ENCODE assay signal across 15 cellular contexts in the genomic region with DNA sequence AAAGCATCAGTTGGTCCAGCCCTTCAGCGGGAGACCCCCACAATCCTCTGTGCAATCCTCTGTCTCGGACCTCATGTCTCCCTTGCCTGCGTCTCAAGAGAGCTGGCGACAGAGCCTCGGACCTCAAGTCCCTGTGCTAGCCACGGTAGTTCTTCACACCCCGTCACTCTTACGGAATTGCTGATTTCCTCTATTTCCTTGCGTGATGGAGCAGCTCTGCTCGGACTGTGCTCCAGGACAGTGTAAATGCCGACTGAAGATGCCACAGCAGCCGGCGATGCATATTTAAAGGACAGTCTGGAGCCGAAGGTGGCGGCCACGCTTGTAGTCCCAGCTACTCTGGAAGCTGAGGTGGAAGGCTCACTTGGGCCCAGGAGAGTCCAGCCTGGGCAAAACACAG. TPM values are rescaled to one million over a fixed set of nuclear protein-coding genes. Genes with fewer than 3 reads are reported as not detected.
DNase-seq lines count a peak whose midpoint lies in the region; ATAC-seq and TF ChIP-seq lines count a peak whose summit lies in the region.
"Had no signal": no experiment of that assay in that cellular context is flagged by ENCODE, and none has a peak within 500 bp of the region (broad histone marks: within the 10 kb centered on the region; RNA-seq: fewer than 3 reads in every experiment).

No MANE protein-coding gene starts in this region.

- peaks cover 15% of the 10 kb centered on the region for H3K36me3 Mint-ChIP-seq in stimulated activated naive CD8-positive, alpha-beta T cell treated with anti-CD3 and anti-CD28 coated beads, Interleukin-15, Interleukin-2, amounts not matched to agents 100 ng/mL and 50 ng/mL, for 24 hours (ENCODE audit: low read depth)
- H3K36me3 Mint-ChIP-seq in activated CD4-positive, alpha-beta memory T cell treated with anti-CD3 and anti-CD28 coated beads, Interleukin-2, amount 10 ng/mL, durations not matched to agents 7 days and 5 days (ENCODE audit: low read depth) = no peaks in the 10 kb centered on the region
- no peaks in the 10 kb centered on the region for H3K36me3 Mint-ChIP-seq in memory B cell
- H3K36me3 Mint-ChIP-seq in activated CD8-positive, alpha-beta T cell treated with anti-CD3 and anti-CD28 coated beads, Interleukin-2, amount 10 ng/mL, durations not matched to agents 7 days and 5 days (ENCODE audit: low read depth) = peaks cover 5% of the 10 kb centered on the region

- POLR2A ChIA-PET in activated CD4-positive, alpha-beta memory T cell treated with anti-CD3 and anti-CD28 coated beads, Interleukin-2, amount 10 ng/mL, durations not matched to agents 7 days and 5 days (lab: Charles Lee) = interaction anchor here (5.8 kb wide), 1 partner anchor 29 kb away, joined by 74 read pairs; no protein-coding TSS in a partner anchor
- POLR2A ChIA-PET in activated CD8-positive, alpha-beta T cell treated with anti-CD3 and anti-CD28 coated beads, Interleukin-2, amount 10 ng/mL, durations not matched to agents 7 days and 5 days (lab: Charles Lee) = interaction anchor here (1.3 kb wide), 1 partner anchor 496 kb away, joined by 3 read pairs; a partner anchor contains a TSS

- DNase-seq in stimulated activated naive CD8-positive, alpha-beta T cell treated with anti-CD3 and anti-CD28 coated beads, Interleukin-15, amount 100 ng/mL, for 72 hours = no peak
- no peak for DNase-seq in activated CD4-positive, alpha-beta memory T cell treated with anti-CD3 and anti-CD28 coated beads, Interleukin-2, amount 10 ng/mL, durations not matched to agents 7 days and 5 days
- DNase-seq in memory B cell (ENCODE audit: low spot score in 2 of 2) (no peak), HCEC 1CT (no peak), erythroblast (lab: John Stamatoyannopoulos, UW) (no peak), A172 (ENCODE audit: low spot score) (no peak)
- no peak for DNase-seq in activated CD8-positive, alpha-beta T cell treated with anti-CD3 and anti-CD28 coated beads, Interleukin-2, amount 10 ng/mL, durations not matched to agents 7 days and 5 days
- DNase-seq: activated effector memory CD4-positive, alpha-beta T cell treated with Interleukin-2 at 50 U/mL for 16 hours; effector memory CD4-positive, alpha-beta T cell; EL; gastrocnemius medialis; NCI-H1436; NCI-H510A had no signal

- peaks cover 23% of the 10 kb centered on the region for H3K4me1 Mint-ChIP-seq in stimulated activated naive CD8-positive, alpha-beta T cell treated with anti-CD3 and anti-CD28 coated beads, Interleukin-15, Interleukin-2, amounts not matched to agents 100 ng/mL and 50 ng/mL, for 24 hours (ENCODE audit: low read depth)
- peaks cover 32% of the 10 kb centered on the region for H3K4me1 Mint-ChIP-seq in stimulated activated naive CD8-positive, alpha-beta T cell treated with anti-CD3 and anti-CD28 coated beads, Interleukin-15, amount 100 ng/mL, for 72 hours
- peaks cover 24% of the 10 kb centered on the region for H3K4me1 Mint-ChIP-seq in activated CD4-positive, alpha-beta memory T cell treated with anti-CD3 and anti-CD28 coated beads, Interleukin-2, amount 10 ng/mL, durations not matched to agents 7 days and 5 days
- peaks cover 15% of the 10 kb centered on the region for H3K4me1 Mint-ChIP-seq in memory B cell
- peaks cover 23% of the 10 kb centered on the region for H3K4me1 Mint-ChIP-seq in activated CD8-positive, alpha-beta T cell treated with anti-CD3 and anti-CD28 coated beads, Interleukin-2, amount 10 ng/mL, durations not matched to agents 7 days and 5 days (ENCODE audit: low read depth)

- CTCF ChIA-PET in activated CD4-positive, alpha-beta memory T cell treated with anti-CD3 and anti-CD28 coated beads, Interleukin-2, amount 10 ng/mL, durations not matched to agents 7 days and 5 days (lab: Charles Lee) = interaction anchor here (1.2 to 5.3 kb wide), 3 partner anchors 12 to 73 kb away, joined by 5 to 38 read pairs (median 33); no protein-coding TSS in a partner anchor
- CTCF ChIA-PET in activated CD8-positive, alpha-beta T cell treated with anti-CD3 and anti-CD28 coated beads, Interleukin-2, amount 10 ng/mL, durations not matched to agents 7 days and 5 days (lab: Charles Lee) = interaction anchor here (0.7 to 4.6 kb wide), 4 partner anchors 11 to 73 kb away, joined by 3 to 41 read pairs (median 8); no protein-coding TSS in a partner anchor

- no peak for ATAC-seq in stimulated activated naive CD8-positive, alpha-beta T cell treated with anti-CD3 and anti-CD28 coated beads, Interleukin-15, amount 100 ng/mL, for 72 hours
- no peak for ATAC-seq in memory B cell (ENCODE audit: low read depth)
- no peak for ATAC-seq in activated CD8-positive, alpha-beta T cell treated with anti-CD3 and anti-CD28 coated beads, Interleukin-2, amount 10 ng/mL, durations not matched to agents 7 days and 5 days
- ATAC-seq: gastrocnemius medialis, GM12878 had no signal

- peak overlapping the region; percentile 89 for H3K4me3 Mint-ChIP-seq in stimulated activated naive CD8-positive, alpha-beta T cell treated with anti-CD3 and anti-CD28 coated beads, Interleukin-15, Interleukin-2, amounts not matched to agents 100 ng/mL and 50 ng/mL, for 24 hours
- peak overlapping the region in 1 of 2 donors; percentile 2 for H3K4me3 Mint-ChIP-seq in stimulated activated naive CD8-positive, alpha-beta T cell treated with anti-CD3 and anti-CD28 coated beads, Interleukin-15, amount 100 ng/mL, for 72 hours
- peak overlapping the region; percentile 45 for H3K4me3 Mint-ChIP-seq in activated CD4-positive, alpha-beta memory T cell treated with anti-CD3 and anti-CD28 coated beads, Interleukin-2, amount 10 ng/mL, durations not matched to agents 7 days and 5 days
- H3K4me3 Mint-ChIP-seq in memory B cell = peak overlapping the region; percentile 27
- no peak overlapping the region for H3K4me3 Mint-ChIP-seq in activated CD8-positive, alpha-beta T cell treated with anti-CD3 and anti-CD28 coated beads, Interleukin-2, amount 10 ng/mL, durations not matched to agents 7 days and 5 days

- no peak overlapping the region for H3K27ac Mint-ChIP-seq in stimulated activated naive CD8-positive, alpha-beta T cell treated with anti-CD3 and anti-CD28 coated beads, Interleukin-15, Interleukin-2, amounts not matched to agents 100 ng/mL and 50 ng/mL, for 24 hours
- H3K27ac Mint-ChIP-seq in stimulated activated naive CD8-positive, alpha-beta T cell treated with anti-CD3 and anti-CD28 coated beads, Interleukin-15, amount 100 ng/mL, for 72 hours = no peak overlapping the region
- no peak overlapping the region for H3K27ac Mint-ChIP-seq in activated CD4-positive, alpha-beta memory T cell treated with anti-CD3 and anti-CD28 coated beads, Interleukin-2, amount 10 ng/mL, durations not matched to agents 7 days and 5 days
- H3K27ac Mint-ChIP-seq in memory B cell = no peak overlapping the region
- H3K27ac Mint-ChIP-seq in activated CD8-positive, alpha-beta T cell treated with anti-CD3 and anti-CD28 coated beads, Interleukin-2, amount 10 ng/mL, durations not matched to agents 7 days and 5 days = no peak overlapping the region

- no peaks in the 10 kb centered on the region for H3K27me3 Mint-ChIP-seq in stimulated activated naive CD8-positive, alpha-beta T cell treated with anti-CD3 and anti-CD28 coated beads, Interleukin-15, Interleukin-2, amounts not matched to agents 100 ng/mL and 50 ng/mL, for 24 hours
- H3K27me3 Mint-ChIP-seq in stimulated activated naive CD8-positive, alpha-beta T cell treated with anti-CD3 and anti-CD28 coated beads, Interleukin-15, amount 100 ng/mL, for 72 hours = no peaks in the 10 kb centered on the region
- peaks cover 4% of the 10 kb centered on the region for H3K27me3 Mint-ChIP-seq in activated CD4-positive, alpha-beta memory T cell treated with anti-CD3 and anti-CD28 coated beads, Interleukin-2, amount 10 ng/mL, durations not matched to agents 7 days and 5 days
- no peaks in the 10 kb centered on the region for H3K27me3 Mint-ChIP-seq in memory B cell
- no peaks in the 10 kb centered on the region for H3K27me3 Mint-ChIP-seq in activated CD8-positive, alpha-beta T cell treated with anti-CD3 and anti-CD28 coated beads, Interleukin-2, amount 10 ng/mL, durations not matched to agents 7 days and 5 days (ENCODE audit: low read depth)

- TF ChIP-seq POLR2A in erythroblast (IDR thresholded peaks at IDR 0.05; ENCODE audit: low read length) = no peak

- H3K9me3 Mint-ChIP-seq in stimulated activated naive CD8-positive, alpha-beta T cell treated with anti-CD3 and anti-CD28 coated beads, Interleukin-15, Interleukin-2, amounts not matched to agents 100 ng/mL and 50 ng/mL, for 24 hours = no peaks in the 10 kb centered on the region
- no peaks in the 10 kb centered on the region for H3K9me3 Mint-ChIP-seq in stimulated activated naive CD8-positive, alpha-beta T cell treated with anti-CD3 and anti-CD28 coated beads, Interleukin-15, amount 100 ng/mL, for 72 hours
- H3K9me3 Mint-ChIP-seq in activated CD4-positive, alpha-beta memory T cell treated with anti-CD3 and anti-CD28 coated beads, Interleukin-2, amount 10 ng/mL, durations not matched to agents 7 days and 5 days = no peaks in the 10 kb centered on the region
- H3K9me3 Mint-ChIP-seq in memory B cell = no peaks in the 10 kb centered on the region
- no peaks in the 10 kb centered on the region for H3K9me3 Mint-ChIP-seq in activated CD8-positive, alpha-beta T cell treated with anti-CD3 and anti-CD28 coated beads, Interleukin-2, amount 10 ng/mL, durations not matched to agents 7 days and 5 days (ENCODE audit: insufficient read depth)

RNA-seq across cellular contexts. Expression of a gene that starts 1.9 kb away (rescaled TPM):
- total RNA-seq in activated CD4-positive, alpha-beta memory T cell treated with anti-CD3 and anti-CD28 coated beads, Interleukin-2, amount 10 ng/mL, durations not matched to agents 7 days and 5 days = 1 to 10 TPM; 3.1 to 3.6 TPM
- total RNA-seq in A172 (2014; rRNA removed; shearing (Covaris generic)) = 4.9 and 8.5 TPM in 2 replicates
- total RNA-seq in activated CD8-positive, alpha-beta T cell treated with anti-CD3 and anti-CD28 coated beads, Interleukin-2, amount 10 ng/mL, durations not matched to agents 7 days and 5 days = 1 to 10 TPM; 2.2 to 2.6 TPM

RNA-seq across cellular contexts. Expression of a gene that starts 2.1 kb away (rescaled TPM):
- 10 to 100 TPM; 34.1 to 38.7 TPM for total RNA-seq in activated CD4-positive, alpha-beta memory T cell treated with anti-CD3 and anti-CD28 coated beads, Interleukin-2, amount 10 ng/mL, durations not matched to agents 7 days and 5 days
- total RNA-seq in A172 (2014; rRNA removed; shearing (Covaris generic)) = 23.8 and 33.1 TPM in 2 replicates
- 10 to 100 TPM; 47.6 to 52.3 TPM for total RNA-seq in activated CD8-positive, alpha-beta T cell treated with anti-CD3 and anti-CD28 coated beads, Interleukin-2, amount 10 ng/mL, durations not matched to agents 7 days and 5 days
